1 cellular context compared by ENCODE assay signal in the genomic region with DNA sequence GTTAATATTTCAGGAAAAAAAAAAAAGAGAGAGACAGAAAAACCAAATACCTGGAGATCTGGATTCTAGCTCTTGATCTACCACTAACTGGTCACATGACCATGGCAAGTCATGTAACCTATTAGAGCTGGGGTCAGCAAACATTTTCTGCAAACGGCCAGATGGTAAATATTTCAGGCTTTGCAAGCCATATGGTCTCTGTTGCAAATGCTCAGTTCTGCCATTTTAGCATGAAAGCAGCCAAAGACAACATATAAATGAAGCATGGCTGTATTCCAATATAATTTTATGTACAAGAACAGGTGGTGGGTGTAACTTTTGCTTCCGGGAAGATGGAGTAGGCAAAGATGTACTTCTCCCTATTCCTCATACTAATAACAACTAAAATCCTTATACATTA.
TF ChIP-seq lines count a peak whose summit lies in the region.

No MANE protein-coding gene starts in this region.

TF ChIP-seq in GM23338, 12 proteins besides CTCF, POLR2A, EP300 and RAD21 (continued from another document):
- TF ChIP-seq, protein P1, sequence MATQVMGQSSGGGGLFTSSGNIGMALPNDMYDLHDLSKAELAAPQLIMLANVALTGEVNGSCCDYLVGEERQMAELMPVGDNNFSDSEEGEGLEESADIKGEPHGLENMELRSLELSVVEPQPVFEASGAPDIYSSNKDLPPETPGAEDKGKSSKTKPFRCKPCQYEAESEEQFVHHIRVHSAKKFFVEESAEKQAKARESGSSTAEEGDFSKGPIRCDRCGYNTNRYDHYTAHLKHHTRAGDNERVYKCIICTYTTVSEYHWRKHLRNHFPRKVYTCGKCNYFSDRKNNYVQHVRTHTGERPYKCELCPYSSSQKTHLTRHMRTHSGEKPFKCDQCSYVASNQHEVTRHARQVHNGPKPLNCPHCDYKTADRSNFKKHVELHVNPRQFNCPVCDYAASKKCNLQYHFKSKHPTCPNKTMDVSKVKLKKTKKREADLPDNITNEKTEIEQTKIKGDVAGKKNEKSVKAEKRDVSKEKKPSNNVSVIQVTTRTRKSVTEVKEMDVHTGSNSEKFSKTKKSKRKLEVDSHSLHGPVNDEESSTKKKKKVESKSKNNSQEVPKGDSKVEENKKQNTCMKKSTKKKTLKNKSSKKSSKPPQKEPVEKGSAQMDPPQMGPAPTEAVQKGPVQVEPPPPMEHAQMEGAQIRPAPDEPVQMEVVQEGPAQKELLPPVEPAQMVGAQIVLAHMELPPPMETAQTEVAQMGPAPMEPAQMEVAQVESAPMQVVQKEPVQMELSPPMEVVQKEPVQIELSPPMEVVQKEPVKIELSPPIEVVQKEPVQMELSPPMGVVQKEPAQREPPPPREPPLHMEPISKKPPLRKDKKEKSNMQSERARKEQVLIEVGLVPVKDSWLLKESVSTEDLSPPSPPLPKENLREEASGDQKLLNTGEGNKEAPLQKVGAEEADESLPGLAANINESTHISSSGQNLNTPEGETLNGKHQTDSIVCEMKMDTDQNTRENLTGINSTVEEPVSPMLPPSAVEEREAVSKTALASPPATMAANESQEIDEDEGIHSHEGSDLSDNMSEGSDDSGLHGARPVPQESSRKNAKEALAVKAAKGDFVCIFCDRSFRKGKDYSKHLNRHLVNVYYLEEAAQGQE (IDR thresholded peaks at IDR 0.05; ENCODE audit: unreplicated experiment), result no peak
